In genomic region chr2:218896501-218897393, GRCh38 we compare ENCODE assay signal across 8 cellular contexts. TPM values are rescaled to one million over a fixed set of nuclear protein-coding genes. Genes with fewer than 3 reads are reported as not detected.
DNase-seq lines count a peak whose midpoint lies in the region; ATAC-seq lines count a peak whose summit lies in the region.

No MANE protein-coding gene starts in this region.

- H3K27me3 ChIP-seq in esophagus (ENCODE audit: control insufficient read depth in 1 of 2, insufficient read depth in 2 of 2, low read length in 2 of 2): peaks cover 0 to 9% of the 10 kb centered on the region in 2 donors

- WGBS in esophagus, 2 donors: 2% methylated on average over 35 to 40 of the region's 40 CpGs

- no peaks in the 10 kb centered on the region for H3K9me3 Mint-ChIP-seq in activated CD4-positive, alpha-beta memory T cell treated with anti-CD3 and anti-CD28 coated beads, Interleukin-2, amount 10 ng/mL, durations not matched to agents 7 days and 5 days

- peaks cover 5 to 49% of the 10 kb centered on the region in 2 donors for H3K4me1 ChIP-seq in esophagus (ENCODE audit: control insufficient read depth in 2 of 2, insufficient read depth in 2 of 2, low read length in 1 of 2)

- peak; percentile 64 for ATAC-seq in HG02798 (IDR thresholded peaks at IDR 0.05; ENCODE audit: poor library complexity, unreplicated experiment)

- peaks cover 64% of the 10 kb centered on the region for H3K27me3 Mint-ChIP-seq in activated CD4-positive, alpha-beta memory T cell treated with anti-CD3 and anti-CD28 coated beads, Interleukin-2, amount 10 ng/mL, durations not matched to agents 7 days and 5 days

- CTCF ChIA-PET in activated CD4-positive, alpha-beta memory T cell treated with anti-CD3 and anti-CD28 coated beads, Interleukin-2, amount 10 ng/mL, durations not matched to agents 7 days and 5 days (lab: Charles Lee): interaction anchor here (0.7 to 10.1 kb wide), 16 partner anchors 10 to 186 kb away, joined by 3 to 387 read pairs (median 8); partner anchors contain the start of genes TTLL4 and WNT10A

- peaks cover 0 to 2% of the 10 kb centered on the region in 2 donors for H3K9me3 ChIP-seq in esophagus (ENCODE audit: control insufficient read depth in 2 of 2, insufficient read depth in 1 of 2, low read depth in 1 of 2, low read length in 1 of 2)

- H3K36me3 ChIP-seq in esophagus (ENCODE audit: control insufficient read depth in 2 of 2, insufficient read depth in 2 of 2, low read length in 1 of 2): no peaks in the 10 kb centered on the region

- POLR2A ChIA-PET in activated CD4-positive, alpha-beta memory T cell treated with anti-CD3 and anti-CD28 coated beads, Interleukin-2, amount 10 ng/mL, durations not matched to agents 7 days and 5 days (lab: Charles Lee): interaction anchor here (0.9 to 9.7 kb wide), 3 partner anchors 19 to 280 kb away, joined by 3 to 101 read pairs (median 5); partner anchors contain the start of genes CNPPD1 and WNT10A

- H3K4me3 ChIP-seq in esophagus (ENCODE audit: low read depth in 1 of 2, low read length in 2 of 2): peak overlapping the region; percentile 0 to 12

- H3K36me3 Mint-ChIP-seq in activated CD4-positive, alpha-beta memory T cell treated with anti-CD3 and anti-CD28 coated beads, Interleukin-2, amount 10 ng/mL, durations not matched to agents 7 days and 5 days (ENCODE audit: low read depth): no peaks in the 10 kb centered on the region

- DNase-seq in NCI-H2081 (lab: John Stamatoyannopoulos, UW) (peak; percentile 29 to 54), NCI-H2081 treated with DMSO at 0.1 percent for 48 hours (lab: John Stamatoyannopoulos, UW) (no peak), NCI-H1694 (lab: John Stamatoyannopoulos, UW) (peak; percentile 64), cerebellum (ENCODE audit: low spot score) (no peak)
- peak; percentile 80 for DNase-seq in activated CD4-positive, alpha-beta memory T cell treated with anti-CD3 and anti-CD28 coated beads, Interleukin-2, amount 10 ng/mL, durations not matched to agents 7 days and 5 days
- DNase-seq in stimulated activated CD4-positive, alpha-beta T cell treated with anti-CD3 and anti-CD28 coated beads, Interleukin-15, amount 100 ng/mL, for 1 hour (ENCODE audit: low read depth in 1 of 2, low spot score in 1 of 2): peak; percentile 67 to 71

- no peak overlapping the region for H3K27ac Mint-ChIP-seq in activated CD4-positive, alpha-beta memory T cell treated with anti-CD3 and anti-CD28 coated beads, Interleukin-2, amount 10 ng/mL, durations not matched to agents 7 days and 5 days

- peak overlapping the region; percentile 45 to 61 for H3K27ac ChIP-seq in esophagus (ENCODE audit: low read depth in 2 of 2, low read length in 1 of 2)

- H3K4me1 Mint-ChIP-seq in activated CD4-positive, alpha-beta memory T cell treated with anti-CD3 and anti-CD28 coated beads, Interleukin-2, amount 10 ng/mL, durations not matched to agents 7 days and 5 days: peaks cover 50% of the 10 kb centered on the region

- peak overlapping the region; percentile 55 for H3K4me3 Mint-ChIP-seq in activated CD4-positive, alpha-beta memory T cell treated with anti-CD3 and anti-CD28 coated beads, Interleukin-2, amount 10 ng/mL, durations not matched to agents 7 days and 5 days

RNA-seq across cellular contexts. Expression of gene WNT10A, which starts 16.1 kb away (rescaled TPM):
- 1 to 10 TPM in 1 of 2 experiments, under 1 TPM in 1; 0.70 to 1.4 TPM for total RNA-seq in activated CD4-positive, alpha-beta memory T cell treated with anti-CD3 and anti-CD28 coated beads, Interleukin-2, amount 10 ng/mL, durations not matched to agents 7 days and 5 days
- 10 to 100 TPM in 1 of 2 donors, 1 to 10 TPM in 1; 9.6 to 13.7 TPM for polyA plus RNA-seq in esophagus
- 0.27 TPM for total RNA-seq in cerebellum

RNA-seq across cellular contexts. Expression of gene WNT6, which starts 37.1 kb away (rescaled TPM):
- total RNA-seq in activated CD4-positive, alpha-beta memory T cell treated with anti-CD3 and anti-CD28 coated beads, Interleukin-2, amount 10 ng/mL, durations not matched to agents 7 days and 5 days: not detected
- polyA plus RNA-seq in esophagus: under 1 TPM; 0.31 to 0.76 TPM
- not detected for total RNA-seq in cerebellum

Comparison
In these comparisons a context has a peak if more than half of its experiments do, and no peak if none do; other contexts are left out.
1. DNase-seq: peak in NCI-H2081 (2 of 2), NCI-H1694 (single experiment), activated CD4-positive, alpha-beta memory T cell treated with anti-CD3 and anti-CD28 coated beads, Interleukin-2, amount 10 ng/mL, durations not matched to agents 7 days and 5 days (single experiment) and stimulated activated CD4-positive, alpha-beta T cell treated with anti-CD3 and anti-CD28 coated beads, Interleukin-15, amount 100 ng/mL, for 1 hour (2 of 2); none in NCI-H2081 treated with DMSO at 0.1 percent for 48 hours (single experiment) and cerebellum (single experiment).